Comparison of ENCODE assay signal across 19 cellular contexts in the genomic region with DNA sequence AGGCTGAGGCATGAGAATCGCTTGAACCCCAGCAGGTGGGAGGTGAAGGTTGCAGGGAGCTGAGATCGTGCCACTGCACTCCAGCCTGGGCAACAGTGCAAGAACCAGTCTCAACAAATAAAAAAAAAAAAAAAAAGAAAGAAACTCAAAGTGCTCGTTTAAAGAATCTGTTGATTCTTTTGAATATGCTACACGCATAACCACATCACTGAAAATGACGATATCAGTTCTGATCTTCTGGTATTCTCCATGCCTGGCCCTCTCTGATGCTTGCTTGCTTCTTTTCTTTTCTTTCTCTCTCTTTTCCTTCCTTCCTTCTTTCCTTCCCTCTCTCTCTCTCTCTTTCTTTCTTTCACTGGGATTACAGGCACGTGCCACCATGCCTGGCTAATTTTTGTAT. TPM values are rescaled to one million over a fixed set of nuclear protein-coding genes. Genes with fewer than 3 reads are reported as not detected.
"Had no signal": no experiment of that assay in that cellular context is flagged by ENCODE, and none has a peak within 500 bp of the region (broad histone marks: within the 10 kb centered on the region; RNA-seq: fewer than 3 reads in every experiment).

No MANE protein-coding gene starts in this region.

- H3K27ac Mint-ChIP-seq: activated T-helper 2 cell treated with anti-CD3 and anti-CD28 coated beads, Interferon-gamma antibody, Interleukin-2, Interleukin-4, amounts not matched to agents 10 μg/mL and 5 μg/mL and 100 μg/mL, durations not matched to agents 14 hours and 24 hours and 36 hours had no signal

- ATAC-seq: left lobe of liver; natural killer cell treated with Interleukin-12 subunit alpha and Interleukin-12 subunit beta and Interleukin-15 and Interleukin-18, amount 100 ng/mL, for 72 hours; sciatic nerve had no signal

- H3K9me3 Mint-ChIP-seq: activated T-helper 2 cell treated with anti-CD3 and anti-CD28 coated beads, Interferon-gamma antibody, Interleukin-2, Interleukin-4, amounts not matched to agents 10 μg/mL and 5 μg/mL and 100 μg/mL, durations not matched to agents 14 hours and 24 hours and 36 hours; natural killer cell treated with Interleukin-12 subunit alpha and Interleukin-12 subunit beta and Interleukin-15 and Interleukin-18, amount 100 ng/mL, for 72 hours had no signal

- H3K27me3 ChIP-seq: colonic mucosa had no signal

- H3K4me3 ChIP-seq: colonic mucosa, heart left ventricle, mucosa of descending colon, spleen, stomach, thoracic aorta had no signal

- DNase-seq: colonic mucosa; effector CD4-positive, alpha-beta T cell; heart left ventricle; mammary epithelial cell; mucosa of descending colon; occipital lobe; SHP77 treated with DMSO at 0.1 percent for 48 hours; spleen; stimulated activated CD4-positive, alpha-beta T cell treated with anti-CD3 and anti-CD28 coated beads, Interleukin-2, amount 100 ng/mL, for 24 hours; stomach; T1000 had no signal

- H3K4me1 ChIP-seq: colonic mucosa, heart left ventricle, stomach had no signal

- H3K27ac ChIP-seq: colonic mucosa, heart left ventricle, spleen, stomach, thoracic aorta had no signal

- H3K27me3 Mint-ChIP-seq: natural killer cell treated with Interleukin-12 subunit alpha and Interleukin-12 subunit beta and Interleukin-15 and Interleukin-18, amount 100 ng/mL, for 72 hours had no signal

- H3K9me3 ChIP-seq: colonic mucosa, heart left ventricle, mucosa of descending colon, spleen, stomach, thoracic aorta had no signal

- H3K36me3 ChIP-seq: colonic mucosa, thoracic aorta had no signal

- H3K4me3 Mint-ChIP-seq: natural killer cell treated with Interleukin-12 subunit alpha and Interleukin-12 subunit beta and Interleukin-15 and Interleukin-18, amount 100 ng/mL, for 72 hours had no signal

RNA-seq across cellular contexts. Expression of a gene that starts 7.3 kb away (rescaled TPM):
- total RNA-seq: activated T-helper 2 cell treated with anti-CD3 and anti-CD28 coated beads, Interferon-gamma antibody, Interleukin-2, Interleukin-4, amounts not matched to agents 10 μg/mL and 5 μg/mL and 100 μg/mL, durations not matched to agents 14 hours and 24 hours and 36 hours; fibroblast of lung; frontal cortex; left lobe of liver; mammary epithelial cell; natural killer cell treated with Interleukin-12 subunit alpha and Interleukin-12 subunit beta and Interleukin-15 and Interleukin-18, amount 100 ng/mL, for 72 hours; occipital lobe; pulmonary artery endothelial cell; thoracic aorta had no signal
- polyA plus RNA-seq: fibroblast of lung, mammary epithelial cell had no signal

RNA-seq across cellular contexts. Expression of a gene that starts 32.6 kb away (rescaled TPM):
- total RNA-seq: mammary epithelial cell had no signal
- polyA plus RNA-seq: mammary epithelial cell had no signal
